In genomic region chr9:14250779-14251145, GRCh38 we compare ENCODE assay signal across 15 cellular contexts.
DNase-seq lines count a peak whose midpoint lies in the region; ATAC-seq, FAIRE-seq and TF ChIP-seq lines count a peak whose summit lies in the region.
"Had no signal": no experiment of that assay in that cellular context is flagged by ENCODE, and none has a peak within 500 bp of the region (broad histone marks: within the 10 kb centered on the region; RNA-seq: fewer than 3 reads in every experiment).

No MANE protein-coding gene starts in this region.

- no peak overlapping the region for H2AFZ ChIP-seq in GM23338
- H2AFZ ChIP-seq in keratinocyte (ENCODE audit: control insufficient read depth, low read length), result no peak overlapping the region
- H2AFZ ChIP-seq in smooth muscle cell (ENCODE audit: low read depth), result no peak overlapping the region

- H3K27me3 ChIP-seq in GM23338 (ENCODE audit: insufficient read depth) (no peaks in the 10 kb centered on the region), body of pancreas (no peaks in the 10 kb centered on the region), keratinocyte (ENCODE audit: control insufficient read depth, extremely low read depth, insufficient read depth, low read length) (no peaks in the 10 kb centered on the region), smooth muscle cell (ENCODE audit: low read depth) (peaks cover 62% of the 10 kb centered on the region)

- no peak for DNase-seq in GM23338 (ENCODE audit: low spot score)
- no peak for DNase-seq in body of pancreas
- DNase-seq in keratinocyte (ENCODE audit: low read depth, low spot score), result no peak
- no peak for DNase-seq in smooth muscle cell (lab: John Stamatoyannopoulos, UW; ENCODE audit: unreplicated experiment)
- no peak for DNase-seq in NCI-H82 (lab: John Stamatoyannopoulos, UW)
- DNase-seq in NCI-H2196 treated with DMSO at 0.1 percent for 48 hours (lab: John Stamatoyannopoulos, UW; ENCODE audit: unreplicated experiment), result no peak
- DNase-seq in amygdala (lab: John Stamatoyannopoulos, UW), result no peak
- DNase-seq in glomerular visceral epithelial cell (ENCODE audit: extremely low spot score), result no peak
- DNase-seq: activated CD4-positive, alpha-beta T cell treated with anti-CD3 and anti-CD28 coated beads, Interleukin-2, amount 10 ng/mL, durations not matched to agents 24 days and 14 days; activated naive CD4-positive, alpha-beta T cell treated with anti-CD3 and anti-CD28 coated beads for 36 hours; MM.1S; stimulated activated naive CD4-positive, alpha-beta T cell treated with Interleukin-2 at 50 U/mL for 16 hours had no signal

- intact Hi-C loops in body of pancreas (cut with DNase I), result no loop called here

- H3K4me2 ChIP-seq in GM23338 (peak overlapping the region; percentile 12; the same call in 1 of the 2 replicates), keratinocyte (ENCODE audit: control insufficient read depth, extremely low read depth, insufficient read depth, low read depth, low read length) (peak overlapping the region; percentile 73), smooth muscle cell (peak overlapping the region; percentile 55)

- H3K9ac ChIP-seq in keratinocyte (ENCODE audit: control insufficient read depth, extremely low read depth, insufficient read depth, low read length) (peak overlapping the region; percentile 35), smooth muscle cell (ENCODE audit: low read depth) (no peak overlapping the region)

- WGBS in body of pancreas, 2 donors, result 18 to 24% methylated on average over 1 of the region's 1 CpG
- WGBS in smooth muscle cell (ENCODE audit: low lambda C conversion rate), result 87% methylated on average over 1 of the region's 1 CpG

- no peak overlapping the region for H3K4me3 Mint-ChIP-seq in GM23338
- H3K4me3 Mint-ChIP-seq: activated CD4-positive, alpha-beta T cell treated with anti-CD3 and anti-CD28 coated beads, Interleukin-2, amount 10 ng/mL, durations not matched to agents 24 days and 14 days; activated naive CD4-positive, alpha-beta T cell treated with anti-CD3 and anti-CD28 coated beads for 36 hours; B cell had no signal

- H3K27me3 Mint-ChIP-seq in GM23338 (ENCODE audit: insufficient read depth, low read depth, poor library complexity), result peaks cover 4% of the 10 kb centered on the region
- H3K27me3 Mint-ChIP-seq: activated CD4-positive, alpha-beta T cell treated with anti-CD3 and anti-CD28 coated beads, Interleukin-2, amount 10 ng/mL, durations not matched to agents 24 days and 14 days had no signal

- H3K27ac ChIP-seq in GM23338 (ENCODE audit: low read depth) (no peak overlapping the region), body of pancreas (peak overlapping the region; percentile 84 to 94 (median 89)), keratinocyte (ENCODE audit: control insufficient read depth, insufficient read depth, low read length) (peak overlapping the region; percentile 81), smooth muscle cell (ENCODE audit: low read depth) (no peak overlapping the region)

- H4K20me1 ChIP-seq in GM23338 (replicated peaks; ENCODE audit: insufficient read depth) (no peaks in the 10 kb centered on the region), keratinocyte (ENCODE audit: control insufficient read depth, extremely low read depth, insufficient read depth, low read length) (no peaks in the 10 kb centered on the region), smooth muscle cell (ENCODE audit: low read depth) (no peaks in the 10 kb centered on the region)

- H3K4me1 ChIP-seq in GM23338 (ENCODE audit: insufficient read depth), result peaks cover 16% of the 10 kb centered on the region
- H3K4me1 ChIP-seq in body of pancreas, result peaks cover 45% of the 10 kb centered on the region
- peaks cover 31% of the 10 kb centered on the region for H3K4me1 ChIP-seq in keratinocyte (ENCODE audit: control insufficient read depth, extremely low read depth, insufficient read depth, low read length)
- H3K4me1 ChIP-seq in smooth muscle cell (ENCODE audit: low read depth), result peaks cover 7% of the 10 kb centered on the region

- no peaks in the 10 kb centered on the region for H3K9me3 ChIP-seq in body of pancreas
- H3K9me3 ChIP-seq in keratinocyte (ENCODE audit: control insufficient read depth, low read depth, low read length), result no peaks in the 10 kb centered on the region
- no peaks in the 10 kb centered on the region for H3K9me3 ChIP-seq in smooth muscle cell (replicated peaks; ENCODE audit: low read depth)

- no peaks in the 10 kb centered on the region for H3K36me3 Mint-ChIP-seq in GM23338 (ENCODE audit: low read depth)

- no peak overlapping the region for H3K27ac Mint-ChIP-seq in GM23338
- H3K27ac Mint-ChIP-seq: activated CD4-positive, alpha-beta T cell treated with anti-CD3 and anti-CD28 coated beads, Interleukin-2, amount 10 ng/mL, durations not matched to agents 24 days and 14 days; activated naive CD4-positive, alpha-beta T cell treated with anti-CD3 and anti-CD28 coated beads for 36 hours; B cell had no signal

- dilution Hi-C loops in keratinocyte (cut with MboI; ENCODE audit: extremely low pct_ligation_motif_present, low sequenced_read_pairs), result no loop called here

- ATAC-seq in GM23338 (no peak), body of pancreas (peak; percentile 0)

- H3K4me3 ChIP-seq in GM23338 (no peak overlapping the region), body of pancreas (no peak overlapping the region), keratinocyte (ENCODE audit: control insufficient read depth in 2 of 3, extremely low read depth in 1 of 3, insufficient read depth in 2 of 3, low read depth in 1 of 3, low read length in 3 of 3) (peak overlapping the region in 2 of 3 experiments; percentile 21 to 29), smooth muscle cell (no peak overlapping the region)

- no peak for FAIRE-seq in keratinocyte (lab: Jason Lieb, UNC)
- FAIRE-seq: D721Med, TTC549 had no signal

- H3K36me3 ChIP-seq in GM23338 (ENCODE audit: insufficient read depth) (no peaks in the 10 kb centered on the region), body of pancreas (replicated peaks in 1 of 2; ENCODE audit: insufficient read depth in 1 of 2, low read depth in 2 of 2) (no peaks in the 10 kb centered on the region), keratinocyte (ENCODE audit: control insufficient read depth in 2 of 2, extremely low read depth in 1 of 2, insufficient read depth in 2 of 2, low read length in 2 of 2) (peaks cover 0 to 2% of the 10 kb centered on the region in 2 experiments), smooth muscle cell (ENCODE audit: low read depth) (no peaks in the 10 kb centered on the region)

- peaks cover 3% of the 10 kb centered on the region; the same call in 1 of the 2 replicates for H3K9me2 ChIP-seq in GM23338 (ENCODE audit: insufficient read depth)

- H3F3A ChIP-seq in GM23338 (replicated peaks; ENCODE audit: low read depth) (no peaks in the 10 kb centered on the region), smooth muscle cell (ENCODE audit: low read depth) (peaks cover 3% of the 10 kb centered on the region)

- H3K9me1 ChIP-seq in keratinocyte (ENCODE audit: control insufficient read depth, extremely low read depth, insufficient read depth, low read length), result peaks cover 2% of the 10 kb centered on the region

- H3K4me1 Mint-ChIP-seq in GM23338, result peaks cover 34% of the 10 kb centered on the region
- H3K4me1 Mint-ChIP-seq: activated CD4-positive, alpha-beta T cell treated with anti-CD3 and anti-CD28 coated beads, Interleukin-2, amount 10 ng/mL, durations not matched to agents 24 days and 14 days; B cell had no signal

- no peaks in the 10 kb centered on the region for H3K79me2 ChIP-seq in GM23338 (replicated peaks; ENCODE audit: insufficient read depth)
- peaks cover 36% of the 10 kb centered on the region for H3K79me2 ChIP-seq in keratinocyte (ENCODE audit: control insufficient read depth, insufficient read depth, low read length)
- no peaks in the 10 kb centered on the region for H3K79me2 ChIP-seq in smooth muscle cell (ENCODE audit: low read depth)

- no peak for TF ChIP-seq POLR2A in body of pancreas (IDR thresholded peaks at IDR 0.05)

- TF ChIP-seq CTCF in GM23338 (conservative IDR thresholded peaks at IDR 0.05; ENCODE audit: low read depth in 2 of 2) (no peak), body of pancreas (IDR thresholded peaks at IDR 0.05) (no peak), keratinocyte (optimal IDR thresholded peaks at IDR 0.05 in 1 of 3, IDR thresholded peaks at IDR 0.05 in 1 of 3, conservative IDR thresholded peaks at IDR 0.05 in 1 of 3; ENCODE audit: extremely low read depth in 1 of 3, insufficient read depth in 2 of 3, low read length in 3 of 3) (no peak), smooth muscle cell (IDR thresholded peaks at IDR 0.05; ENCODE audit: borderline replicate concordance, insufficient read depth, poor library complexity, severe bottlenecking) (no peak)

- H3K9me3 Mint-ChIP-seq in GM23338, result no peaks in the 10 kb centered on the region
- H3K9me3 Mint-ChIP-seq: activated CD4-positive, alpha-beta T cell treated with anti-CD3 and anti-CD28 coated beads, Interleukin-2, amount 10 ng/mL, durations not matched to agents 24 days and 14 days; activated naive CD4-positive, alpha-beta T cell treated with anti-CD3 and anti-CD28 coated beads for 36 hours had no signal

TF ChIP-seq in GM23338, 12 proteins besides CTCF, POLR2A, EP300 and RAD21 (continues in another document):
- TF ChIP-seq, protein P1, sequence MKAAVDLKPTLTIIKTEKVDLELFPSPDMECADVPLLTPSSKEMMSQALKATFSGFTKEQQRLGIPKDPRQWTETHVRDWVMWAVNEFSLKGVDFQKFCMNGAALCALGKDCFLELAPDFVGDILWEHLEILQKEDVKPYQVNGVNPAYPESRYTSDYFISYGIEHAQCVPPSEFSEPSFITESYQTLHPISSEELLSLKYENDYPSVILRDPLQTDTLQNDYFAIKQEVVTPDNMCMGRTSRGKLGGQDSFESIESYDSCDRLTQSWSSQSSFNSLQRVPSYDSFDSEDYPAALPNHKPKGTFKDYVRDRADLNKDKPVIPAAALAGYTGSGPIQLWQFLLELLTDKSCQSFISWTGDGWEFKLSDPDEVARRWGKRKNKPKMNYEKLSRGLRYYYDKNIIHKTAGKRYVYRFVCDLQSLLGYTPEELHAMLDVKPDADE (IDR thresholded peaks at IDR 0.05), result no peak
- no peak for TF ChIP-seq EZH2 (IDR thresholded peaks at IDR 0.05; ENCODE audit: low read depth, unreplicated experiment)

Comparison
In these comparisons a context has a peak if more than half of its experiments do, and no peak if none do; other contexts are left out.
1. H3K27ac ChIP-seq: peak in body of pancreas (4 of 4) and keratinocyte (single experiment); none in GM23338 (single experiment) and smooth muscle cell (single experiment).
2. H3K4me2 ChIP-seq: peak in every context shown above with its lines; median percentile 73 in keratinocyte; 55 in smooth muscle cell; 12 in GM23338.
3. H3K4me3 ChIP-seq: peak in keratinocyte (2 of 3); none in GM23338 (single experiment), body of pancreas (0 of 2) and smooth muscle cell (single experiment).